18 cellular contexts compared by ENCODE assay signal in the genomic region with DNA sequence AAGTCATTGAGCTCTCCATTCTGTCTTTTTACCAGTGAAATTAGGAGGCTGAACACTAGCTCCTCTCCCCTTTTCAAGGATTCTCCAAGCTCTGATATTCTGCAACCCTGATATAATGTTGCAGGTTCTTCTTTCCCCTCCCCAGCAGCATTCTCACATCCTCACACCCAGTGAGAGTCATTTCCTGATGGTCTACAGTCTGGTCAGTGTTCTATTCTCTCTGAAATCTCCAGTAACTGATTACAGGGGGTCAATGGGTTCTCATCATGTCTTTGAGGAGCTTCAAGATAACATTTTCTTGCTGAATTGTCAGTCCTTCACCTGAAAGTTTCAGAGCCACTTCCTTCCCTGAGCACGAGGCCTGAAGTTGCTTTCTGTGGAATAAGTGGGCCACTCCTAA.
DNase-seq lines count a peak whose midpoint lies in the region; ATAC-seq and TF ChIP-seq lines count a peak whose summit lies in the region.
"Had no signal": no experiment of that assay in that cellular context is flagged by ENCODE, and none has a peak within 500 bp of the region (broad histone marks: within the 10 kb centered on the region; RNA-seq: fewer than 3 reads in every experiment).

No MANE protein-coding gene starts in this region.

- H3K27me3 ChIP-seq in left lung = no peaks in the 10 kb centered on the region
- H3K27me3 ChIP-seq: BLaER1 treated with 17β-estradiol and CSF1 and Interleukin-3, amounts not matched to agents 10 nM and 100 nM; SJSA1 had no signal

- peak; percentile 45 for ATAC-seq in GM18907 (IDR thresholded peaks at IDR 0.05; ENCODE audit: unreplicated experiment)
- ATAC-seq in left lung = peak; percentile 15
- ATAC-seq in HG02642 (IDR thresholded peaks at IDR 0.05; ENCODE audit: poor library complexity, unreplicated experiment) = no peak
- ATAC-seq in GM21786 (IDR thresholded peaks at IDR 0.05; ENCODE audit: unreplicated experiment) = no peak

- no peaks in the 10 kb centered on the region for H3K9me3 ChIP-seq in left lung
- H3K9me3 ChIP-seq: SJSA1 had no signal

- H3K27ac ChIP-seq in left lung = no peak overlapping the region
- H3K27ac ChIP-seq: BLaER1 treated with 17β-estradiol and CSF1 and Interleukin-3, amounts not matched to agents 10 nM and 100 nM; RWPE1; SJSA1 had no signal

- H3K36me3 ChIP-seq in left lung = no peaks in the 10 kb centered on the region
- H3K36me3 ChIP-seq: BLaER1 treated with 17β-estradiol and CSF1 and Interleukin-3, amounts not matched to agents 10 nM and 100 nM; SJSA1 had no signal

- intact Hi-C loops in left lung (cut with DNase I) = no loop called here

- peaks cover 0 to 8% of the 10 kb centered on the region in 2 donors for H3K4me1 ChIP-seq in left lung

- TF ChIP-seq CTCF in GM10266 (IDR thresholded peaks at IDR 0.05; ENCODE audit: control insufficient read depth, insufficient read depth, low read depth, missing control alignments) = no peak
- TF ChIP-seq CTCF in left lung (IDR thresholded peaks at IDR 0.05) = no peak

- no peak overlapping the region for H3K4me3 ChIP-seq in left lung
- H3K4me3 ChIP-seq: BLaER1 treated with 17β-estradiol and CSF1 and Interleukin-3, amounts not matched to agents 10 nM and 100 nM; SJSA1 had no signal

- DNase-seq in GM10266 (ENCODE audit: extremely low spot score) (peak; percentile 21), MV-4-11 (lab: John Stamatoyannopoulos, UW) (peak; percentile 62), left lung (no peak), NCI-H226 (no peak), NK-92 (lab: John Stamatoyannopoulos, UW; ENCODE audit: unreplicated experiment) (no peak)
- DNase-seq: DMS 273 treated with DMSO at 0.1 percent for 48 hours, H9, NCI-H1105, NCI-H187, NCI-H2171, OCI-M1, SW 1271 had no signal

Comparison
In these comparisons a context has a peak if more than half of its experiments do, and no peak if none do; other contexts are left out.
1. DNase-seq: peak in GM10266 (single experiment) and MV-4-11 (single experiment); none in left lung (0 of 2), NCI-H226 (single experiment) and NK-92 (single experiment).
2. ATAC-seq: peak in GM18907 (single experiment) and left lung (single experiment); none in HG02642 (single experiment) and GM21786 (single experiment).